Comparison of ENCODE assay signal across 9 cellular contexts in the genomic region with DNA sequence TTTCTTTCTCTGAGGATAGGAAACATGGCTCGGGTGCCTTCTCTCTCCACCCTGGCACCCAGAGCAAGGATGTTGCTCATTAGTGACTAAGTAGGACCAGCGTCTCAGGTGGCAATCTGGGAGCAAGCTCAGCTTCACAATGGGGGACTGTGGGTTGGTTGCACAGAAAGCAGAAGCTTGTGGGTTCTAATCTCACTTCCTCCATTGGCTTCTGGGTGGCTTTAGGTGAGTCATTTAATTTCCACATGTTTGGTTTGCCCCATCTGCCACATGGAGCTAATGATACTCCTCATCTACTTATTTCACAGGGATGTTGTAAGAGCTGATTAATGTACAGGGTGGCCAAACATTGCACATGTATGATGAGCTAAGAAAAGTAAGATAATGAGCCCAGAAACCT. TPM values are rescaled to one million over a fixed set of nuclear protein-coding genes. Genes with fewer than 3 reads are reported as not detected.
A peak's percentile ranks its signal among the peaks of the same experiment; 100 is the strongest.
DNase-seq lines count a peak whose midpoint lies in the region; ATAC-seq and TF ChIP-seq lines count a peak whose summit lies in the region.
"Had no signal": no experiment of that assay in that cellular context is flagged by ENCODE, and none has a peak within 500 bp of the region (broad histone marks: within the 10 kb centered on the region; RNA-seq: fewer than 3 reads in every experiment).

No MANE protein-coding gene starts in this region.

- ATAC-seq in GM19455 (IDR thresholded peaks at IDR 0.05; ENCODE audit: unreplicated experiment) (peak; percentile 96), HG03439 (IDR thresholded peaks at IDR 0.05; ENCODE audit: unreplicated experiment) (peak; percentile 88), T-helper 17 cell (peak; percentile 88)

- DNase-seq in ELR (ENCODE audit: low read depth) (peak; percentile 60), T-helper 17 cell (no peak), foreskin fibroblast (peak; percentile 64 to 73), amniotic stem cell (lab: John Stamatoyannopoulos, UW) (no peak), middle frontal gyrus (ENCODE audit: extremely low spot score, low spot score) (no peak)
- peak; percentile 17 to 50 for DNase-seq in stimulated activated CD8-positive, alpha-beta memory T cell treated with anti-CD3 and anti-CD28 coated beads, Interleukin-7, amount 100 ng/mL, for 48 hours (ENCODE audit: extremely low read depth in 1 of 2, low read depth in 1 of 2)

- peak overlapping the region; percentile 74 for H3K27ac Mint-ChIP-seq in T-helper 17 cell

- H3K4me3 Mint-ChIP-seq in T-helper 17 cell = no peak overlapping the region
- H3K4me3 Mint-ChIP-seq: naive thymus-derived CD8-positive, alpha-beta T cell had no signal

- no peak overlapping the region for H3K4me3 ChIP-seq in foreskin fibroblast (ENCODE audit: low read depth in 1 of 2, low read length in 2 of 2)

- no peaks in the 10 kb centered on the region for H3K27me3 Mint-ChIP-seq in T-helper 17 cell

- no peak for TF ChIP-seq CTCF in foreskin fibroblast (IDR thresholded peaks at IDR 0.05; ENCODE audit: low read depth, low read length)

- H3K4me1 Mint-ChIP-seq in T-helper 17 cell = peaks cover 11% of the 10 kb centered on the region

- no peaks in the 10 kb centered on the region for H3K9me3 ChIP-seq in T-helper 17 cell (ENCODE audit: control insufficient read depth, low read length, poor library complexity, severe bottlenecking)

- no peaks in the 10 kb centered on the region for H3K36me3 Mint-ChIP-seq in T-helper 17 cell (ENCODE audit: low read depth)
- H3K36me3 Mint-ChIP-seq: naive thymus-derived CD8-positive, alpha-beta T cell had no signal

RNA-seq across cellular contexts. Expression of a gene that starts 54.8 kb away (rescaled TPM):
- 100 to 1,000 TPM; 114 to 128 TPM for total RNA-seq in T-helper 17 cell

Comparison
In these comparisons a context has a peak if more than half of its experiments do, and no peak if none do; other contexts are left out.
1. DNase-seq: peak in ELR (single experiment), foreskin fibroblast (2 of 2) and stimulated activated CD8-positive, alpha-beta memory T cell treated with anti-CD3 and anti-CD28 coated beads, Interleukin-7, amount 100 ng/mL, for 48 hours (2 of 2); none in T-helper 17 cell (0 of 3), amniotic stem cell (single experiment) and middle frontal gyrus (single experiment).
2. Peak in every context shown above with its lines, with median percentiles within 50 percentile points of each other: ATAC-seq.